ENCODE assay signal across 8 cellular contexts in genomic region chr3:48402281-48402732, GRCh38. TPM values are rescaled to one million over a fixed set of nuclear protein-coding genes. Genes with fewer than 3 reads are reported as not detected.
DNase-seq lines count a peak whose midpoint lies in the region; ATAC-seq and TF ChIP-seq lines count a peak whose summit lies in the region.

No MANE protein-coding gene starts in this region.

- intact Hi-C loops in right cardiac atrium (cut with DNase I) (loop anchor here in 1 of 4 donors (5.0 kb wide), 1 partner anchor 35 kb away; no protein-coding TSS in a partner anchor), stomach (cut with DNase I; ENCODE audit: low total_unique reads) (no loop called here)

- TF ChIP-seq EP300 in stomach (IDR thresholded peaks at IDR 0.05) = peak; percentile 78

- TF ChIP-seq CTCF in stomach (IDR thresholded peaks at IDR 0.05) = no peak

- H3K36me3 ChIP-seq in stomach = peaks cover 25 to 45% (median 39%) of the 10 kb centered on the region in 4 donors

- whole genome bisulfite sequencing in right cardiac atrium = 38% methylated on average over 8 of the region's 8 CpGs
- 20 to 41% (median 35%) methylated on average over 6 to 8 of the region's 8 CpGs for WGBS in stomach, 5 donors

- TF ChIP-seq POLR2A in stomach (IDR thresholded peaks at IDR 0.05) = no peak

- H3K4me1 ChIP-seq in right cardiac atrium (ENCODE audit: control insufficient read depth, insufficient read depth, low read length) (no peaks in the 10 kb centered on the region), stomach (peaks cover 0 to 21% (median 16%) of the 10 kb centered on the region in 4 donors)

- H3K27ac ChIP-seq in right cardiac atrium (ENCODE audit: low read length) (peak overlapping the region; percentile 26), stomach (peak overlapping the region in 4 of 5 donors; percentile 57 to 87 (median 78))

- H3K4me3 ChIP-seq in right cardiac atrium (ENCODE audit: low read length) (no peak overlapping the region), stomach (no peak overlapping the region)

- ATAC-seq in right cardiac atrium = peak; percentile 65 to 86
- ATAC-seq in GM18870 (IDR thresholded peaks at IDR 0.05; ENCODE audit: unreplicated experiment) = no peak
- ATAC-seq in GM18909 (IDR thresholded peaks at IDR 0.05; ENCODE audit: poor library complexity, unreplicated experiment) = no peak

- DNase-seq in HCEC 1CT = peak; percentile 87
- DNase-seq in amniotic epithelial cell (ENCODE audit: low read depth) = peak; percentile 85
- DNase-seq in right cardiac atrium = peak; percentile 87 to 91 (median 90)
- DNase-seq in stomach = peak; percentile 59
- DNase-seq in NCI-H1417 treated with DMSO at 0.1 percent for 48 hours (lab: John Stamatoyannopoulos, UW) = no peak
- no peak for DNase-seq in NCI-H2171 treated with DMSO at 0.1 percent for 48 hours (lab: John Stamatoyannopoulos, UW)

- H3K27me3 ChIP-seq in right cardiac atrium (ENCODE audit: control insufficient read depth, insufficient read depth) (no peaks in the 10 kb centered on the region), stomach (no peaks in the 10 kb centered on the region)

- H3K9me3 ChIP-seq in right cardiac atrium (ENCODE audit: control insufficient read depth, low read length) (no peaks in the 10 kb centered on the region), stomach (no peaks in the 10 kb centered on the region)

RNA-seq across cellular contexts. Expression of gene PLXNB1, which starts 27.6 kb away (rescaled TPM):
- total RNA-seq in right cardiac atrium (10 to 100 TPM; 49.4 to 84.5 (median 55.0) TPM), stomach (100 to 1,000 TPM in 4 of 5 donors, 10 to 100 TPM in 1; 86.7 to 874 (median 314) TPM)
- polyA plus RNA-seq in right cardiac atrium (52.7 TPM), stomach (100 to 1,000 TPM in 1 of 3 donors, 10 to 100 TPM in 2; 13.9 to 157 (median 45.0) TPM)

RNA-seq across cellular contexts. Expression of gene FBXW12, which starts 30.3 kb away (rescaled TPM):
- not detected for total RNA-seq in right cardiac atrium
- polyA plus RNA-seq in right cardiac atrium = not detected
- total RNA-seq in stomach = not detected
- not detected for polyA plus RNA-seq in stomach

RNA-seq across cellular contexts. Expression of gene CCDC51, which starts 37.6 kb away (rescaled TPM):
- total RNA-seq in right cardiac atrium = 10 to 100 TPM in 3 of 4 donors, 1 to 10 TPM in 1; 8.7 to 11.5 (median 11.1) TPM
- polyA plus RNA-seq in right cardiac atrium = 11.2 TPM
- total RNA-seq in stomach = 10 to 100 TPM in 1 of 5 donors, 1 to 10 TPM in 4; 1.8 to 12.5 (median 7.1) TPM
- polyA plus RNA-seq in stomach = 10 to 100 TPM in 1 of 3 donors, 1 to 10 TPM in 2; 6.0 to 10.3 (median 9.5) TPM

RNA-seq across cellular contexts. Expression of gene TMA7, which starts 37.8 kb away (rescaled TPM):
- 100 to 1,000 TPM; 187 to 270 (median 216) TPM for total RNA-seq in right cardiac atrium
- polyA plus RNA-seq in right cardiac atrium = 526 TPM
- total RNA-seq in stomach = 100 to 1,000 TPM; 107 to 298 (median 230) TPM
- 100 to 1,000 TPM; 644 to 702 (median 660) TPM for polyA plus RNA-seq in stomach

RNA-seq across cellular contexts. Expression of gene ATRIP, which starts 44.2 kb away (rescaled TPM):
- total RNA-seq in right cardiac atrium (1 to 10 TPM; 4.0 to 5.2 (median 4.3) TPM), stomach (10 to 100 TPM in 2 of 5 donors, 1 to 10 TPM in 3; 2.3 to 34.4 (median 5.5) TPM)
- polyA plus RNA-seq in right cardiac atrium (3.5 TPM), stomach (1 to 10 TPM; 2.9 to 5.8 (median 3.2) TPM)

Comparison
In these comparisons a context has a peak if more than half of its experiments do, and no peak if none do; other contexts are left out.
1. DNase-seq: peak in HCEC 1CT (single experiment), amniotic epithelial cell (single experiment), right cardiac atrium (3 of 3) and stomach (single experiment); none in NCI-H1417 treated with DMSO at 0.1 percent for 48 hours (single experiment) and NCI-H2171 treated with DMSO at 0.1 percent for 48 hours (single experiment).
2. ATAC-seq: peak in right cardiac atrium (2 of 2); none in GM18870 (single experiment) and GM18909 (single experiment).